ENCODE assay signal across 27 cellular contexts in genomic region chr20:41321003-41321402, GRCh38. TPM values are rescaled to one million over a fixed set of nuclear protein-coding genes. Genes with fewer than 3 reads are reported as not detected.
DNase-seq lines count a peak whose midpoint lies in the region; ATAC-seq and TF ChIP-seq lines count a peak whose summit lies in the region.
"Had no signal": no experiment of that assay in that cellular context is flagged by ENCODE, and none has a peak within 500 bp of the region (broad histone marks: within the 10 kb centered on the region; RNA-seq: fewer than 3 reads in every experiment).

No MANE protein-coding gene starts in this region.

- H3K9me3 ChIP-seq in SK-N-SH (no peaks in the 10 kb centered on the region), RWPE2 (ENCODE audit: severe bottlenecking) (no peaks in the 10 kb centered on the region)
- H3K9me3 ChIP-seq in naive thymus-derived CD4-positive, alpha-beta T cell (ENCODE audit: control insufficient read depth in 2 of 3, low read length in 3 of 3), result no peaks in the 10 kb centered on the region
- H3K9me3 ChIP-seq: prostate gland, SJSA1 had no signal

- DNase-seq in SK-N-SH, result no peak
- no peak for DNase-seq in RWPE2 (ENCODE audit: low spot score)
- DNase-seq in epithelial cell of prostate (ENCODE audit: low read depth, low spot score), result no peak
- DNase-seq in NCI-H1092 (lab: John Stamatoyannopoulos, UW), result no peak
- DNase-seq in naive thymus-derived CD4-positive, alpha-beta T cell, result no peak
- no peak for DNase-seq in NCI-H2171 (lab: John Stamatoyannopoulos, UW)
- DNase-seq: activated CD4-positive, alpha-beta T cell treated with anti-CD3 and anti-CD28 coated beads for 4 hours; activated gamma-delta T cell; activated T-cell treated with anti-CD3 and anti-CD28 coated beads, Interleukin-2, amount 50 U/mL, for 24 hours; CD8-positive, alpha-beta T cell; dorsolateral prefrontal cortex; naive B cell; NCI-H1436 treated with DMSO at 0.1 percent for 48 hours; NCI-H510A treated with DMSO at 0.1 percent for 48 hours; nucleus accumbens; stimulated activated CD4-positive, alpha-beta T cell treated with anti-CD3 and anti-CD28 coated beads, Interleukin-15, amount 100 ng/mL, for 24 hours; stimulated activated naive CD8-positive, alpha-beta T cell treated with anti-CD3 and anti-CD28 coated beads, Interleukin-15, Interleukin-2, amounts not matched to agents 100 U/mL and 50 U/mL, for 24 hours had no signal

- no peaks in the 10 kb centered on the region for H3K36me3 Mint-ChIP-seq in naive thymus-derived CD4-positive, alpha-beta T cell
- H3K36me3 Mint-ChIP-seq: CD8-positive, alpha-beta T cell; IgD-negative memory B cell; naive B cell had no signal

- H3K9me2 ChIP-seq in SK-N-SH, result no peaks in the 10 kb centered on the region

- H3K27me3 Mint-ChIP-seq in naive thymus-derived CD4-positive, alpha-beta T cell, result peaks cover 0 to 7% (median 0%) of the 10 kb centered on the region in 5 donors
- H3K27me3 Mint-ChIP-seq: activated T-cell treated with anti-CD3 and anti-CD28 coated beads, Interleukin-2, amount 50 U/mL, for 24 hours; central memory CD8-positive, alpha-beta T cell; IgD-negative memory B cell; naive B cell had no signal

- TF ChIP-seq EP300 in SK-N-SH (IDR thresholded peaks at IDR 0.05; ENCODE audit: borderline replicate concordance in 1 of 2, low read depth in 1 of 2, low read length in 1 of 2), result no peak

- intact Hi-C loops in naive thymus-derived CD4-positive, alpha-beta T cell (cut with micrococcal nuclease), result no loop called here

- H3K4me3 Mint-ChIP-seq in naive thymus-derived CD4-positive, alpha-beta T cell, result no peak overlapping the region
- H3K4me3 Mint-ChIP-seq: activated T-cell treated with anti-CD3 and anti-CD28 coated beads, Interleukin-2, amount 50 U/mL, for 24 hours; CD8-positive, alpha-beta T cell; central memory CD8-positive, alpha-beta T cell had no signal

- POLR2A ChIA-PET in SK-N-SH (lab: Yijun Ruan, JAX), result no interaction called here
- POLR2A ChIA-PET in naive thymus-derived CD4-positive, alpha-beta T cell (lab: Charles Lee), result no interaction called here

- H3K4me1 ChIP-seq in SK-N-SH (ENCODE audit: control insufficient read depth in 1 of 2, insufficient read depth in 2 of 2, low read depth in 1 of 2, low read length in 1 of 2) (peaks cover under 1 to 8% of the 10 kb centered on the region in 2 experiments; a peak in 3 of 4 replicates), RWPE2 (ENCODE audit: insufficient read depth, poor library complexity, severe bottlenecking) (peaks cover 21% of the 10 kb centered on the region)
- H3K4me1 ChIP-seq in naive thymus-derived CD4-positive, alpha-beta T cell (ENCODE audit: control insufficient read depth in 2 of 2, insufficient read depth in 2 of 2, low read length in 2 of 2), result no peaks in the 10 kb centered on the region
- H3K4me1 ChIP-seq: prostate gland had no signal

- no peaks in the 10 kb centered on the region for H3K9me3 Mint-ChIP-seq in naive thymus-derived CD4-positive, alpha-beta T cell
- H3K9me3 Mint-ChIP-seq: activated T-cell treated with anti-CD3 and anti-CD28 coated beads, Interleukin-2, amount 50 U/mL, for 24 hours; CD8-positive, alpha-beta T cell; central memory CD8-positive, alpha-beta T cell; IgD-negative memory B cell; naive B cell had no signal

- no peak overlapping the region for H3K4me2 ChIP-seq in SK-N-SH

- peaks cover 10 to 23% (median 20%) of the 10 kb centered on the region in 7 donors for H3K4me1 Mint-ChIP-seq in naive thymus-derived CD4-positive, alpha-beta T cell

- H3K9ac ChIP-seq in SK-N-SH, result no peak overlapping the region

- peaks cover 8% of the 10 kb centered on the region for H3F3A ChIP-seq in SK-N-SH (replicated peaks; ENCODE audit: insufficient read depth)

- H3K27ac ChIP-seq in SK-N-SH (ENCODE audit: low read depth in 2 of 2, low read length in 1 of 2) (no peak overlapping the region), RWPE2 (ENCODE audit: poor library complexity, severe bottlenecking) (peak overlapping the region; percentile 43), epithelial cell of prostate (peak overlapping the region; percentile 74)
- H3K27ac ChIP-seq in naive thymus-derived CD4-positive, alpha-beta T cell (ENCODE audit: low read depth, low read length), result no peak overlapping the region
- H3K27ac ChIP-seq: prostate gland, SJSA1 had no signal

- H3K36me3 ChIP-seq in SK-N-SH (replicated peaks in 1 of 2; ENCODE audit: control insufficient read depth in 1 of 2, insufficient read depth in 2 of 2, low read length in 1 of 2) (no peaks in the 10 kb centered on the region), RWPE2 (ENCODE audit: low read depth) (no peaks in the 10 kb centered on the region)
- H3K36me3 ChIP-seq in naive thymus-derived CD4-positive, alpha-beta T cell (ENCODE audit: control insufficient read depth in 2 of 3, insufficient read depth in 3 of 3, low read length in 3 of 3), result no peaks in the 10 kb centered on the region
- H3K36me3 ChIP-seq: prostate gland, SJSA1 had no signal

- TF ChIP-seq CTCF in SK-N-SH (IDR thresholded peaks at IDR 0.05) (no peak), RWPE2 (IDR thresholded peaks at IDR 0.05; ENCODE audit: poor library complexity, severe bottlenecking) (no peak)

- no peak overlapping the region for H3K4me3 ChIP-seq in SK-N-SH (ENCODE audit: low read depth in 2 of 2, low read length in 1 of 2)
- H3K4me3 ChIP-seq in RWPE2 (ENCODE audit: severe bottlenecking), result no peak overlapping the region
- no peak overlapping the region for H3K4me3 ChIP-seq in naive thymus-derived CD4-positive, alpha-beta T cell (ENCODE audit: low read length)
- H3K4me3 ChIP-seq: dorsolateral prefrontal cortex, prostate gland, SJSA1 had no signal

- H3K79me2 ChIP-seq in SK-N-SH (ENCODE audit: insufficient read depth), result peaks cover 11% of the 10 kb centered on the region; the same call in 1 of the 2 replicates

- H4K20me1 ChIP-seq in SK-N-SH (ENCODE audit: insufficient read depth), result no peaks in the 10 kb centered on the region

- TF ChIP-seq RAD21 in SK-N-SH (IDR thresholded peaks at IDR 0.05; ENCODE audit: low read length), result no peak

- H3K27ac Mint-ChIP-seq in naive thymus-derived CD4-positive, alpha-beta T cell, result peak overlapping the region in 3 of 9 donors; percentile 29 to 38 (median 33)
- H3K27ac Mint-ChIP-seq: activated T-cell treated with anti-CD3 and anti-CD28 coated beads, Interleukin-2, amount 50 U/mL, for 24 hours; CD8-positive, alpha-beta T cell; IgD-negative memory B cell; naive B cell had no signal

- 100% methylated on average over 1 of the region's 1 CpG for WGBS in SK-N-SH (ENCODE audit: low lambda C conversion rate)

- 0 out of 2 replicates have a peak overlapping the region, but pooled peaks have one; percentile 37 for H2AFZ ChIP-seq in SK-N-SH (ENCODE audit: low read depth)

- ATAC-seq in SK-N-SH treated with all-trans-retinoic acid at 6 μM for 48 hours (no peak), RWPE2 (ENCODE audit: low read depth) (no peak), HG02973 (IDR thresholded peaks at IDR 0.05; ENCODE audit: unreplicated experiment) (no peak)
- ATAC-seq in naive thymus-derived CD4-positive, alpha-beta T cell, result no peak
- ATAC-seq: CD8-positive, alpha-beta T cell; left lobe of liver; stimulated activated naive CD8-positive, alpha-beta T cell treated with anti-CD3 and anti-CD28 coated beads, Interleukin-15, Interleukin-2, amounts not matched to agents 100 U/mL and 50 U/mL, for 24 hours had no signal

- CTCF ChIA-PET in SK-N-SH (lab: Yijun Ruan, JAX), result interaction anchor here (1.3 kb wide), 1 partner anchor 18 kb away, joined by 7 read pairs; no protein-coding TSS in a partner anchor
- CTCF ChIA-PET in naive thymus-derived CD4-positive, alpha-beta T cell (lab: Charles Lee), result no interaction called here

- no peaks in the 10 kb centered on the region for H3K27me3 ChIP-seq in SK-N-SH (ENCODE audit: insufficient read depth)
- H3K27me3 ChIP-seq in RWPE2 (ENCODE audit: insufficient read depth, poor library complexity, severe bottlenecking), result no peaks in the 10 kb centered on the region
- H3K27me3 ChIP-seq in naive thymus-derived CD4-positive, alpha-beta T cell (ENCODE audit: control insufficient read depth in 2 of 2, insufficient read depth in 2 of 2, low read length in 2 of 2), result no peaks in the 10 kb centered on the region
- H3K27me3 ChIP-seq: dorsolateral prefrontal cortex, SJSA1 had no signal

TF ChIP-seq in SK-N-SH, 30 proteins besides CTCF, POLR2A, EP300 and RAD21 (continues in another document):
- TF ChIP-seq GABPA (IDR thresholded peaks at IDR 0.05; ENCODE audit: low read depth) (no peak), NFIC (IDR thresholded peaks at IDR 0.05; ENCODE audit: borderline replicate concordance) (no peak), RXRA (IDR thresholded peaks at IDR 0.05; ENCODE audit: borderline replicate concordance, low read depth) (no peak), TEAD4 (IDR thresholded peaks at IDR 0.05; ENCODE audit: borderline replicate concordance, insufficient read depth) (no peak), CHD2 (IDR thresholded peaks at IDR 0.05; ENCODE audit: low read length, partially characterized antibody) (no peak), FOSL2 (IDR thresholded peaks at IDR 0.05; ENCODE audit: borderline replicate concordance, low read depth) (no peak)

TF ChIP-seq in SK-N-SH treated with all-trans-retinoic acid at 6 μM for 48 hours, 23 proteins besides CTCF, POLR2A, EP300 and RAD21 (continues in another document):
- TF ChIP-seq ZFP3 (CRISPR knock-in tag; IDR thresholded peaks at IDR 0.05) (no peak), ISL1 (CRISPR knock-in tag; IDR thresholded peaks at IDR 0.05) (no peak), TOX (CRISPR knock-in tag; IDR thresholded peaks at IDR 0.05; ENCODE audit: borderline replicate concordance) (no peak)

RNA-seq across cellular contexts. Expression of gene ZHX3, which starts 3.5 kb away (rescaled TPM):
- 6.0 and 6.9 TPM in 2 replicates for polyA plus RNA-seq in SK-N-SH (2012; rRNA removed)
- 5.7 and 6.2 TPM in 2 replicates for polyA plus RNA-seq in SK-N-SH (2012; cell fraction: cytosol; rRNA removed)
- 9.9 and 11.4 TPM in 2 replicates for polyA plus RNA-seq in SK-N-SH (2012; cell fraction: nucleus; rRNA removed)
- total RNA-seq in naive thymus-derived CD4-positive, alpha-beta T cell, result 10 to 100 TPM in 2 of 5 experiments, 1 to 10 TPM in 3; 7.9 to 12.8 (median 9.8) TPM
- 1 to 10 TPM; 6.6 to 6.9 TPM for polyA plus RNA-seq in naive thymus-derived CD4-positive, alpha-beta T cell

RNA-seq across cellular contexts. Expression of gene LPIN3, which starts 19.6 kb away (rescaled TPM):
- polyA plus RNA-seq in SK-N-SH (2012; rRNA removed), result 0.21 and 0.34 TPM in 2 replicates
- polyA plus RNA-seq in SK-N-SH (2012; cell fraction: cytosol; rRNA removed), result 0.05 and 0.09 TPM in 2 replicates
- 1.8 and 1.9 TPM in 2 replicates for polyA plus RNA-seq in SK-N-SH (2012; cell fraction: nucleus; rRNA removed)
- total RNA-seq in naive thymus-derived CD4-positive, alpha-beta T cell, result 1 to 10 TPM in 2 of 5 experiments, under 1 TPM in 3; 0.37 to 3.0 (median 0.84) TPM
- polyA plus RNA-seq in naive thymus-derived CD4-positive, alpha-beta T cell, result under 1 TPM in 1 of 2 donors, not detected in 1; 0.10 TPM
- total RNA-seq: SJSA1 had no signal
- polyA plus RNA-seq: IgD-negative memory B cell had no signal

RNA-seq across cellular contexts. Expression of gene EMILIN3, which starts 45.6 kb away (rescaled TPM):
- polyA plus RNA-seq in SK-N-SH (2012; rRNA removed), result 0.02 and 0.08 TPM in 2 replicates
- 0.04 and 0.09 TPM in 2 replicates for polyA plus RNA-seq in SK-N-SH (2012; cell fraction: cytosol; rRNA removed)
- 0.02 TPM in 2 replicates for polyA plus RNA-seq in SK-N-SH (2012; cell fraction: nucleus; rRNA removed)
- under 1 TPM in 1 of 5 experiments, not detected in 4; 0.19 TPM for total RNA-seq in naive thymus-derived CD4-positive, alpha-beta T cell
- polyA plus RNA-seq in naive thymus-derived CD4-positive, alpha-beta T cell, result not detected
- total RNA-seq: A172; activated CD8-positive, alpha-beta memory T cell treated with anti-CD3 and anti-CD28 coated beads for 36 hours; CD8-positive, alpha-beta T cell; MCF 10A; SJSA1 had no signal
- polyA plus RNA-seq: IgD-negative memory B cell had no signal

Comparison
In these comparisons a context has a peak if more than half of its experiments do, and no peak if none do; other contexts are left out.
1. H3K27ac ChIP-seq: peak in RWPE2 (single experiment) and epithelial cell of prostate (single experiment); none in SK-N-SH (0 of 2) and naive thymus-derived CD4-positive, alpha-beta T cell (single experiment).